Comparison of ENCODE assay signal across 14 cellular contexts in genomic region chrX:133444196-133444595, GRCh38. TPM values are rescaled to one million over a fixed set of nuclear protein-coding genes. Genes with fewer than 3 reads are reported as not detected.
DNase-seq lines count a peak whose midpoint lies in the region; ATAC-seq, FAIRE-seq and TF ChIP-seq lines count a peak whose summit lies in the region.
"Had no signal": no experiment of that assay in that cellular context is flagged by ENCODE, and none has a peak within 500 bp of the region (broad histone marks: within the 10 kb centered on the region; RNA-seq: fewer than 3 reads in every experiment).

No MANE protein-coding gene starts in this region.

- no peak for TF ChIP-seq CTCF in bronchial epithelial cell (IDR thresholded peaks at IDR 0.05; ENCODE audit: insufficient read depth, low read length, severe bottlenecking)
- no peak for TF ChIP-seq CTCF in type B pancreatic cell (conservative IDR thresholded peaks at IDR 0.05)
- TF ChIP-seq CTCF in dorsolateral prefrontal cortex (IDR thresholded peaks at IDR 0.05 in 54 of 56, conservative IDR thresholded peaks at IDR 0.05 in 2 of 56; ENCODE audit: low read depth in 1 of 56, partially characterized antibody in 56 of 56) = no peak

- H3K27ac ChIP-seq in dorsolateral prefrontal cortex = no peak overlapping the region
- H3K27ac ChIP-seq: BLaER1 had no signal

- H3K4me3 ChIP-seq in bronchial epithelial cell (ENCODE audit: low read depth, low read length) (no peak overlapping the region), dorsolateral prefrontal cortex (no peak overlapping the region)
- H3K4me3 ChIP-seq: BLaER1, HAP-1 had no signal

- H3K36me3 ChIP-seq in bronchial epithelial cell (ENCODE audit: control insufficient read depth, insufficient read depth, low read length) = no peaks in the 10 kb centered on the region
- H3K36me3 ChIP-seq: BLaER1, HAP-1 had no signal

- H3K27me3 ChIP-seq in bronchial epithelial cell (ENCODE audit: control insufficient read depth, insufficient read depth, low read length) (no peaks in the 10 kb centered on the region), dorsolateral prefrontal cortex (peaks cover 0 to 75% (median 25%) of the 10 kb centered on the region in 45 donors)

- H3K4me3 Mint-ChIP-seq in type B pancreatic cell = peak overlapping the region; percentile 15
- H3K4me3 Mint-ChIP-seq: IgD-negative memory B cell had no signal

- intact Hi-C loops in dorsolateral prefrontal cortex (cut with DNase I) = no loop called here

- H3K4me1 Mint-ChIP-seq in type B pancreatic cell (ENCODE audit: unreplicated experiment) = peaks cover 40% of the 10 kb centered on the region

- DNase-seq in M059J (ENCODE audit: low read depth) = peak; percentile 18
- DNase-seq in bronchial epithelial cell (ENCODE audit: low read depth) = peak; percentile 33
- DNase-seq in type B pancreatic cell (ENCODE audit: extremely low spot score, unreplicated experiment) = no peak
- no peak for DNase-seq in dorsolateral prefrontal cortex
- DNase-seq in GF-D8 (lab: John Stamatoyannopoulos, UW) = no peak
- DNase-seq: EL, NCI-H1694 treated with DMSO at 0.1 percent for 48 hours, SHP77 treated with DMSO at 0.1 percent for 48 hours had no signal

- H3K27ac Mint-ChIP-seq in type B pancreatic cell = no peak overlapping the region
- H3K27ac Mint-ChIP-seq: IgD-negative memory B cell had no signal

- H3K36me3 Mint-ChIP-seq in type B pancreatic cell = no peaks in the 10 kb centered on the region
- H3K36me3 Mint-ChIP-seq: IgD-negative memory B cell had no signal

- FAIRE-seq in bronchial epithelial cell (lab: Jason Lieb, UNC) (no peak), islet of Langerhans (lab: Jason Lieb, UNC) (peak; percentile 41)

- no peaks in the 10 kb centered on the region for H3K9me3 Mint-ChIP-seq in type B pancreatic cell

- no peak for ATAC-seq in HG03135 (IDR thresholded peaks at IDR 0.05; ENCODE audit: unreplicated experiment)

- peaks cover 13% of the 10 kb centered on the region for H3K27me3 Mint-ChIP-seq in type B pancreatic cell

RNA-seq across cellular contexts. Expression of gene GPC4, which starts 28.9 kb away (rescaled TPM):
- total RNA-seq in M059J (2014; rRNA removed; shearing (Covaris generic)) = 8.6 and 17.7 TPM in 2 replicates
- total RNA-seq in bronchial epithelial cell (0.26 and 0.64 TPM in 2 replicates), type B pancreatic cell (ENCODE audit: low replicate concordance) (20.9 and 69.0 TPM in 2 replicates), dorsolateral prefrontal cortex (10 to 100 TPM in 19 of 120 experiments, 1 to 10 TPM in 101; 3.4 to 20.2 (median 7.9) TPM)
- total RNA-seq: NCI-H460 had no signal

Comparison
In these comparisons a context has a peak if more than half of its experiments do, and no peak if none do; other contexts are left out.
1. DNase-seq: peak in M059J (single experiment) and bronchial epithelial cell (single experiment); none in type B pancreatic cell (single experiment), dorsolateral prefrontal cortex (0 of 10) and GF-D8 (single experiment).